In genomic region chr7:148564275-148564951, GRCh38 we compare ENCODE assay signal across 12 cellular contexts. TPM values are rescaled to one million over a fixed set of nuclear protein-coding genes. Genes with fewer than 3 reads are reported as not detected.
DNase-seq lines count a peak whose midpoint lies in the region; ATAC-seq and TF ChIP-seq lines count a peak whose summit lies in the region.
"Not testable (repeated sequence)": the region's sequence is repeated elsewhere in the genome, so short reads cannot be mapped to it uniquely, and the experiment has no call there.
"Had no signal": no experiment of that assay in that cellular context is flagged by ENCODE, and none has a peak within 500 bp of the region (broad histone marks: within the 10 kb centered on the region; RNA-seq: fewer than 3 reads in every experiment).

No MANE protein-coding gene starts in this region.

- H3K27me3 ChIP-seq in spleen (replicated peaks in 1 of 7): not testable (repeated sequence)

- H3K27ac ChIP-seq in spleen: peak overlapping the region; percentile 51 to 84 (median 76)

- not testable (repeated sequence) for H3K4me3 ChIP-seq in AG10803 (ENCODE audit: low read length)
- H3K4me3 ChIP-seq in spleen: peak overlapping the region in 1 of 8 donors; percentile 42

- not testable (repeated sequence) for H3K36me3 Mint-ChIP-seq in activated naive CD8-positive, alpha-beta T cell treated with anti-CD3 and anti-CD28 coated beads for 36 hours

- peak overlapping the region; percentile 53 for H3K4me3 Mint-ChIP-seq in activated naive CD8-positive, alpha-beta T cell treated with anti-CD3 and anti-CD28 coated beads for 36 hours

- peak; percentile 91 for ATAC-seq in GM18909 (IDR thresholded peaks at IDR 0.05; ENCODE audit: poor library complexity, unreplicated experiment)
- peak; percentile 81 for ATAC-seq in HG02610 (IDR thresholded peaks at IDR 0.05; ENCODE audit: unreplicated experiment)

- peaks cover 27% of the 10 kb centered on the region for H3K4me1 Mint-ChIP-seq in activated naive CD8-positive, alpha-beta T cell treated with anti-CD3 and anti-CD28 coated beads for 36 hours

- DNase-seq in AG10803 (ENCODE audit: low read depth) (peak; percentile 25), HS-5 (ENCODE audit: low read depth) (peak; percentile 2), SKM-1 treated with dmso at 0.1 percent for 144 hours (lab: John Stamatoyannopoulos, UW; ENCODE audit: unreplicated experiment) (peak; percentile 10), glomerular endothelial cell (ENCODE audit: extremely low read depth, low read depth, low spot score) (peak; percentile 37)
- DNase-seq in activated naive CD8-positive, alpha-beta T cell treated with anti-CD3 and anti-CD28 coated beads for 36 hours: peak; percentile 30
- DNase-seq in spleen: not testable (repeated sequence)

- not testable (repeated sequence) for H3K9me3 Mint-ChIP-seq in activated naive CD8-positive, alpha-beta T cell treated with anti-CD3 and anti-CD28 coated beads for 36 hours

- H3K36me3 ChIP-seq in spleen: not testable (repeated sequence)

- H3K9me3 ChIP-seq in spleen: not testable (repeated sequence)

- peaks cover 16% of the 10 kb centered on the region for H3K27me3 Mint-ChIP-seq in activated naive CD8-positive, alpha-beta T cell treated with anti-CD3 and anti-CD28 coated beads for 36 hours

- not testable (repeated sequence) for TF ChIP-seq CTCF in AG10803 (conservative IDR thresholded peaks at IDR 0.05; ENCODE audit: low read length); spleen (IDR thresholded peaks at IDR 0.05 in 8 of 11, conservative IDR thresholded peaks at IDR 0.05 in 3 of 11)

- WGBS in spleen, 5 donors: 6 to 21% (median 9%) methylated on average over 4 of the region's 4 CpGs

- peaks cover 0 to 26% (median 18%) of the 10 kb centered on the region in 6 donors for H3K4me1 ChIP-seq in spleen

- peak overlapping the region; percentile 91 for H3K27ac Mint-ChIP-seq in activated naive CD8-positive, alpha-beta T cell treated with anti-CD3 and anti-CD28 coated beads for 36 hours

- intact Hi-C loops in spleen (cut with DNase I; ENCODE audit: low total_unique reads): not testable (repeated sequence)

- TF ChIP-seq POLR2A in spleen (IDR thresholded peaks at IDR 0.05): not testable (repeated sequence)

RNA-seq across cellular contexts. Expression of gene C7orf33, which starts 26.2 kb away (rescaled TPM):
- not detected for total RNA-seq in activated naive CD8-positive, alpha-beta T cell treated with anti-CD3 and anti-CD28 coated beads for 36 hours
- not detected in 2 replicates for total RNA-seq in glomerular endothelial cell
- total RNA-seq in spleen: not detected
- not detected for polyA plus RNA-seq in spleen
- total RNA-seq: A673, cardiac septum, posterior vena cava, vagina had no signal
